Comparison of ENCODE assay signal across 8 cellular contexts in genomic region chr6:111846511-111847409, GRCh38. TPM values are rescaled to one million over a fixed set of nuclear protein-coding genes. Genes with fewer than 3 reads are reported as not detected.
DNase-seq lines count a peak whose midpoint lies in the region; TF ChIP-seq lines count a peak whose summit lies in the region.

No MANE protein-coding gene starts in this region.

- H2BK12ac ChIP-seq in trophoblast cell (ENCODE audit: low read length) = no peak overlapping the region

- peaks cover 17% of the 10 kb centered on the region for H3K79me1 ChIP-seq in trophoblast cell (ENCODE audit: low read length)

- H3K4me1 ChIP-seq in trophoblast cell (ENCODE audit: control insufficient read depth in 1 of 2, insufficient read depth in 2 of 2, low read length in 2 of 2) (peaks cover 22 to 24% of the 10 kb centered on the region in 2 experiments), esophagus squamous epithelium (peaks cover 0 to 77% (median 28%) of the 10 kb centered on the region in 3 donors)

- no peak overlapping the region for H3K9ac ChIP-seq in trophoblast cell (ENCODE audit: low read length)

- peak overlapping the region; percentile 74 for H3K4me3 Mint-ChIP-seq in activated CD4-positive, alpha-beta T cell treated with anti-CD3 and anti-CD28 coated beads, Interleukin-2, amount 10 ng/mL, durations not matched to agents 24 days and 14 days

- H4K12ac ChIP-seq in trophoblast cell (ENCODE audit: low read depth, low read length) = no peak overlapping the region

- H3K23ac ChIP-seq in trophoblast cell (ENCODE audit: low read length) = no peak overlapping the region

- H3K4me3 ChIP-seq in trophoblast cell (ENCODE audit: low read depth, low read length) = no peak overlapping the region
- no peak overlapping the region for H3K4me3 ChIP-seq in esophagus squamous epithelium

- H3K27ac Mint-ChIP-seq in activated CD4-positive, alpha-beta T cell treated with anti-CD3 and anti-CD28 coated beads, Interleukin-2, amount 10 ng/mL, durations not matched to agents 24 days and 14 days = peak overlapping the region; percentile 93

- H4K91ac ChIP-seq in trophoblast cell (ENCODE audit: low read depth, low read length) = no peak overlapping the region

- peaks cover 6% of the 10 kb centered on the region for H3K79me2 ChIP-seq in trophoblast cell (ENCODE audit: control insufficient read depth, insufficient read depth, low read length, poor library complexity)

- no peak for TF ChIP-seq CTCF in esophagus squamous epithelium (IDR thresholded peaks at IDR 0.05)

- DNase-seq in activated CD4-positive, alpha-beta T cell treated with anti-CD3 and anti-CD28 coated beads, Interleukin-2, amount 10 ng/mL, durations not matched to agents 24 days and 14 days = peak; percentile 84
- no peak for DNase-seq in activated CD4-positive, alpha-beta T cell treated with anti-CD3 and anti-CD28 coated beads, Interleukin-2, amount 50 U/mL, for 4 hours
- DNase-seq in NCI-H2029 treated with DMSO at 0.1 percent for 48 hours (lab: John Stamatoyannopoulos, UW) (peak; percentile 54), cerebellar cortex (ENCODE audit: low spot score) (peak; percentile 63), trophoblast cell (no peak), AG08395 (ENCODE audit: low spot score) (no peak), esophagus squamous epithelium (lab: John Stamatoyannopoulos, UW) (no peak), foreskin melanocyte (no peak)

- H3K27ac ChIP-seq in trophoblast cell (ENCODE audit: low read depth, low read length) (no peak overlapping the region), esophagus squamous epithelium (no peak overlapping the region)

- H2BK120ac ChIP-seq in trophoblast cell (ENCODE audit: insufficient read depth, low read length, poor library complexity) = no peak overlapping the region

- H2AK5ac ChIP-seq in trophoblast cell (ENCODE audit: low read length) = no peak overlapping the region

- H3K36me3 Mint-ChIP-seq in activated CD4-positive, alpha-beta T cell treated with anti-CD3 and anti-CD28 coated beads, Interleukin-2, amount 10 ng/mL, durations not matched to agents 24 days and 14 days (ENCODE audit: low read depth) = peaks cover 51% of the 10 kb centered on the region

- no peaks in the 10 kb centered on the region for H3K27me3 Mint-ChIP-seq in activated CD4-positive, alpha-beta T cell treated with anti-CD3 and anti-CD28 coated beads, Interleukin-2, amount 10 ng/mL, durations not matched to agents 24 days and 14 days

- WGBS in trophoblast cell (ENCODE audit: extremely low coverage, insufficient coverage, insufficient read length) = no CpG with 5 or more reads among the region's 5 CpGs
- WGBS in esophagus squamous epithelium, 2 donors = 25 to 32% methylated on average over 5 of the region's 5 CpGs

- no peak overlapping the region for H3K4ac ChIP-seq in trophoblast cell (ENCODE audit: low read depth, low read length)

- no peaks in the 10 kb centered on the region for H3K9me3 ChIP-seq in trophoblast cell (ENCODE audit: insufficient read depth, low read depth, low read length)
- no peaks in the 10 kb centered on the region for H3K9me3 ChIP-seq in esophagus squamous epithelium

- no peak overlapping the region for H2AFZ ChIP-seq in trophoblast cell (ENCODE audit: insufficient read depth, low read length, poor library complexity)

- H3K27me3 ChIP-seq in trophoblast cell (ENCODE audit: insufficient read depth, low read length) = no peaks in the 10 kb centered on the region
- no peaks in the 10 kb centered on the region for H3K27me3 ChIP-seq in esophagus squamous epithelium

- H3K4me1 Mint-ChIP-seq in activated CD4-positive, alpha-beta T cell treated with anti-CD3 and anti-CD28 coated beads, Interleukin-2, amount 10 ng/mL, durations not matched to agents 24 days and 14 days = peaks cover 70% of the 10 kb centered on the region

- H3K36me3 ChIP-seq in trophoblast cell (ENCODE audit: control insufficient read depth in 1 of 2, insufficient read depth in 2 of 2, low read length in 2 of 2) (peaks cover 0 to 2% of the 10 kb centered on the region in 2 experiments), esophagus squamous epithelium (no peaks in the 10 kb centered on the region)

- no peak overlapping the region for H4K8ac ChIP-seq in trophoblast cell (ENCODE audit: low read depth, low read length)

- H3K14ac ChIP-seq in trophoblast cell (ENCODE audit: low read length) = no peak overlapping the region

- H3K4me2 ChIP-seq in trophoblast cell (ENCODE audit: low read length) = no peak overlapping the region

- no peak overlapping the region for H2BK5ac ChIP-seq in trophoblast cell (ENCODE audit: low read depth, low read length, poor library complexity)

- intact Hi-C loops in activated CD4-positive, alpha-beta T cell treated with anti-CD3 and anti-CD28 coated beads, Interleukin-2, amount 10 ng/mL, durations not matched to agents 24 days and 14 days (cut with micrococcal nuclease) = loop anchor here (1.0 to 2.0 kb wide), 5 partner anchors 8 to 84 kb away; no protein-coding TSS in a partner anchor
- intact Hi-C loops in esophagus squamous epithelium (cut with DNase I) = no loop called here

- peak overlapping the region; percentile 11 for H3K18ac ChIP-seq in trophoblast cell (ENCODE audit: low read length)

- no peak for TF ChIP-seq POLR2A in esophagus squamous epithelium (IDR thresholded peaks at IDR 0.05)

- no peaks in the 10 kb centered on the region for H3K9me3 Mint-ChIP-seq in activated CD4-positive, alpha-beta T cell treated with anti-CD3 and anti-CD28 coated beads, Interleukin-2, amount 10 ng/mL, durations not matched to agents 24 days and 14 days

RNA-seq across cellular contexts. Expression of gene FYN, which starts 26.5 kb away (rescaled TPM):
- 331 and 341 TPM in 2 replicates for total RNA-seq in activated CD4-positive, alpha-beta T cell treated with anti-CD3 and anti-CD28 coated beads, Interleukin-2, amount 10 ng/mL, durations not matched to agents 24 days and 14 days
- polyA plus RNA-seq in trophoblast cell (2013) = 78.0 and 85.2 TPM in 2 replicates
- 10 to 100 TPM; 11.8 to 54.6 (median 21.4) TPM for total RNA-seq in esophagus squamous epithelium

Comparison
In these comparisons a context has a peak if more than half of its experiments do, and no peak if none do; other contexts are left out.
1. DNase-seq: peak in activated CD4-positive, alpha-beta T cell treated with anti-CD3 and anti-CD28 coated beads, Interleukin-2, amount 10 ng/mL, durations not matched to agents 24 days and 14 days (single experiment), NCI-H2029 treated with DMSO at 0.1 percent for 48 hours (single experiment) and cerebellar cortex (single experiment); none in activated CD4-positive, alpha-beta T cell treated with anti-CD3 and anti-CD28 coated beads, Interleukin-2, amount 50 U/mL, for 4 hours (0 of 2), trophoblast cell (0 of 2), AG08395 (single experiment), esophagus squamous epithelium (single experiment) and foreskin melanocyte (single experiment).